Comparison of ENCODE assay signal across 8 cellular contexts in genomic region chr20:31502884-31503673, GRCh38. TPM values are rescaled to one million over a fixed set of nuclear protein-coding genes. Genes with fewer than 3 reads are reported as not detected.
DNase-seq lines count a peak whose midpoint lies in the region; ATAC-seq lines count a peak whose summit lies in the region.
"Not testable (repeated sequence)": the region's sequence is repeated elsewhere in the genome, so short reads cannot be mapped to it uniquely, and the experiment has no call there.

No MANE protein-coding gene starts in this region.

- CTCF ChIA-PET in activated CD4-positive, alpha-beta memory T cell treated with anti-CD3 and anti-CD28 coated beads for 36 hours (lab: Charles Lee): interaction anchor here (0.5 to 9.5 kb wide), 39 partner anchors 8 to 1969 kb away, joined by 3 to 188 read pairs (median 5); partner anchors contain the start of genes DEFB119, DEFB123, DEFB124 and HM13

- not testable (repeated sequence) for H3K9me3 Mint-ChIP-seq in activated CD4-positive, alpha-beta memory T cell treated with anti-CD3 and anti-CD28 coated beads for 36 hours

- intact Hi-C loops in activated CD4-positive, alpha-beta memory T cell treated with anti-CD3 and anti-CD28 coated beads for 36 hours (cut with micrococcal nuclease): loop anchor here (1.0 kb wide), 1 partner anchor 43 kb away; no protein-coding TSS in a partner anchor

- peak; percentile 79 for DNase-seq in COLO829 (ENCODE audit: low spot score)
- peak; percentile 93 for DNase-seq in NCI-H82 (lab: John Stamatoyannopoulos, UW)
- DNase-seq in activated CD4-positive, alpha-beta memory T cell treated with anti-CD3 and anti-CD28 coated beads for 36 hours: peak; percentile 82
- DNase-seq in ecto neural progenitor cell (ENCODE audit: low spot score): peak; percentile 86
- peak; percentile 69 to 85 for DNase-seq in lung microvascular endothelial cell (ENCODE audit: low read depth in 2 of 2)
- DNase-seq in stimulated activated CD8-positive, alpha-beta memory T cell treated with anti-CD3 and anti-CD28 coated beads, Interleukin-12 subunit alpha, Interleukin-12 subunit beta, amount 100 ng/mL, for 4 hours (ENCODE audit: low read depth): peak; percentile 42

- not testable (repeated sequence) for H3K36me3 Mint-ChIP-seq in activated CD4-positive, alpha-beta memory T cell treated with anti-CD3 and anti-CD28 coated beads for 36 hours

- H3K4me3 Mint-ChIP-seq in activated CD4-positive, alpha-beta memory T cell treated with anti-CD3 and anti-CD28 coated beads for 36 hours: not testable (repeated sequence)

- POLR2A ChIA-PET in activated CD4-positive, alpha-beta memory T cell treated with anti-CD3 and anti-CD28 coated beads for 36 hours (lab: Charles Lee): not testable (repeated sequence)

- peak; percentile 98 for ATAC-seq in GM19463 (IDR thresholded peaks at IDR 0.05; ENCODE audit: unreplicated experiment)
- ATAC-seq in HG03521 (IDR thresholded peaks at IDR 0.05; ENCODE audit: unreplicated experiment): peak; percentile 92

- H3K27me3 Mint-ChIP-seq in activated CD4-positive, alpha-beta memory T cell treated with anti-CD3 and anti-CD28 coated beads for 36 hours: not testable (repeated sequence)

- H3K27ac Mint-ChIP-seq in activated CD4-positive, alpha-beta memory T cell treated with anti-CD3 and anti-CD28 coated beads for 36 hours: not testable (repeated sequence)

- not testable (repeated sequence) for H3K4me1 Mint-ChIP-seq in activated CD4-positive, alpha-beta memory T cell treated with anti-CD3 and anti-CD28 coated beads for 36 hours (ENCODE audit: low read depth)

RNA-seq across cellular contexts. Expression of gene HM13, which starts 11.2 kb away (rescaled TPM):
- total RNA-seq in activated CD4-positive, alpha-beta memory T cell treated with anti-CD3 and anti-CD28 coated beads for 36 hours: 100 to 1,000 TPM; 110 to 111 TPM
- total RNA-seq in lung microvascular endothelial cell: 31.6 and 37.9 TPM in 2 replicates

RNA-seq across cellular contexts. Expression of gene REM1, which starts 28.0 kb away (rescaled TPM):
- not detected for total RNA-seq in activated CD4-positive, alpha-beta memory T cell treated with anti-CD3 and anti-CD28 coated beads for 36 hours
- total RNA-seq in lung microvascular endothelial cell: under 0.01 TPM in 1 of 2 replicates, not detected in the other

RNA-seq across cellular contexts. Expression of gene DEFB124, which starts 28.2 kb away (rescaled TPM):
- total RNA-seq in activated CD4-positive, alpha-beta memory T cell treated with anti-CD3 and anti-CD28 coated beads for 36 hours: not detected
- not detected in 2 replicates for total RNA-seq in lung microvascular endothelial cell

Comparison
In these comparisons a context has a peak if more than half of its experiments do, and no peak if none do; other contexts are left out.
1. Peak in every context shown above with its lines: DNase-seq and ATAC-seq.
2. DNase-seq: peak in every context shown above with its lines; median percentile 93 in NCI-H82; 86 in ecto neural progenitor cell; 82 in activated CD4-positive, alpha-beta memory T cell treated with anti-CD3 and anti-CD28 coated beads for 36 hours; 79 in COLO829; 77 in lung microvascular endothelial cell; 42 in stimulated activated CD8-positive, alpha-beta memory T cell treated with anti-CD3 and anti-CD28 coated beads, Interleukin-12 subunit alpha, Interleukin-12 subunit beta, amount 100 ng/mL, for 4 hours.